ENCODE assay signal across 1 cellular context in genomic region chr3:112500621-112501020, GRCh38.
TF ChIP-seq lines count a peak whose summit lies in the region.

No MANE protein-coding gene starts in this region.

TF ChIP-seq in GM12878, 131 proteins besides CTCF, POLR2A, EP300 and RAD21:
- TF ChIP-seq EGR1 (IDR thresholded peaks at IDR 0.05; ENCODE audit: borderline replicate concordance in 1 of 2, low read depth in 2 of 2, low read length in 2 of 2) (no peak), CHD4 (IDR thresholded peaks at IDR 0.05) (no peak)
